Comparison of ENCODE assay signal across 8 cellular contexts in the genomic region with DNA sequence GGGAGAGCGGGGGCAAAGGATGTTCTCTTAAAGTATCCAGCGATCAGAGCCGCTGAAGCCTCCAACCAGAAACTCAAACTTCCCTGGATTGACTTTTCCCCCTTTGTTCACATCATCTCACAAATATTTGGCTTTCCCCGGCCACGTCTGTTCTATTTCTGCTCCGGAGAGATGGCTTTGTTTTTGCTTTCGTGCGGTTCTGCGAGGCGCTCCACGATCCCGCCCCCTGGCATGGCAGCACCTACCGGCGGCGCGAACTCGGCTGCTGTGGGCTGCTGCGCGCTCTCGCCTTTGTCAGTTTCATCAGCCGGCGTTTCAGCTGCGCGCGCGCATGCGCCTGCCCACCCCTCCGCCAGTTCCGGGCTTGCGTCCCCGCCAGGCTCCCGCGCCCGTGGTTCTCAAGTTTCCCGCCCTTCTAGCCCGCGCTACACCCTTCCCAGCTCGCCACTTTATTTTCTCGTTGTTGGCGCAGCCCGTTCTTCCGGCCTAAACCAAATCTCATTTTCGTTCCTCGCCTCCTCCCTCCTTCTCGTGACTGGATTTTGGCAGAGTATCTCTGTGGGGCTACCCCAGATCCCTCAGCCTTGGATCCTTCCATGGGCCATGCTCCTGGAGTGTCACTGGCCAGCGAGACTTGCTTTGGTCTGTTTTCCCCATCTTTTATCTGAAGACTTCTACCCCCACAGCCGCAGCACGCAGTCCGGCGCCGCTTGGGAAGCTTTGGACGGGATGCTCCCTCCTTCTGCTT.
DNase-seq lines count a peak whose midpoint lies in the region; ATAC-seq, FAIRE-seq and TF ChIP-seq lines count a peak whose summit lies in the region.

No MANE protein-coding gene starts in this region.

- peak overlapping the region; percentile 89 for H3K9ac ChIP-seq in astrocyte (ENCODE audit: low read length)

- H3K27ac Mint-ChIP-seq in T-helper 17 cell, result peak overlapping the region; percentile 97
- peak overlapping the region; percentile 98 for H3K27ac Mint-ChIP-seq in astrocyte (ENCODE audit: unreplicated experiment)

- H3K27me3 Mint-ChIP-seq in T-helper 17 cell (peaks cover 8% of the 10 kb centered on the region), astrocyte (ENCODE audit: low read depth, unreplicated experiment) (peaks cover under 1% of the 10 kb centered on the region)

- H3K9me3 ChIP-seq in T-helper 17 cell (ENCODE audit: control insufficient read depth, low read length, poor library complexity, severe bottlenecking), result no peaks in the 10 kb centered on the region
- no peaks in the 10 kb centered on the region for H3K9me3 ChIP-seq in astrocyte (ENCODE audit: insufficient read depth, low read depth, low read length)

- TF ChIP-seq POLR2A in GM12892 (IDR thresholded peaks at IDR 0.05; ENCODE audit: low read depth, low read length), result peak; percentile 30; the same call in 1 of the 2 replicates

- no peak for TF ChIP-seq CTCF in astrocyte (IDR thresholded peaks at IDR 0.05; ENCODE audit: insufficient read depth, low read depth, low read length)
- TF ChIP-seq CTCF in retinal pigment epithelial cell (conservative IDR thresholded peaks at IDR 0.05; ENCODE audit: low read depth, low read length), result peak; percentile 6

- FAIRE-seq in GM12892 (lab: Jason Lieb, UNC), result peak; percentile 94
- no peak for FAIRE-seq in astrocyte (lab: Jason Lieb, UNC)

- H3K27ac ChIP-seq in astrocyte (ENCODE audit: low read depth, low read length), result peak overlapping the region; percentile 59

- no peaks in the 10 kb centered on the region for H3K9me3 Mint-ChIP-seq in astrocyte (ENCODE audit: unreplicated experiment)

- H3K79me2 ChIP-seq in astrocyte (ENCODE audit: insufficient read depth, low read length), result no peaks in the 10 kb centered on the region

- H3K4me3 ChIP-seq in astrocyte (ENCODE audit: insufficient read depth, low read depth, low read length) (peak overlapping the region; percentile 79), retinal pigment epithelial cell (ENCODE audit: low read length) (peak overlapping the region; percentile 78)

- H3K4me1 Mint-ChIP-seq in T-helper 17 cell (peaks cover 21% of the 10 kb centered on the region), astrocyte (ENCODE audit: low read depth, unreplicated experiment) (peaks cover 2% of the 10 kb centered on the region)

- peaks cover 3% of the 10 kb centered on the region for H3K27me3 ChIP-seq in astrocyte (ENCODE audit: insufficient read depth, low read length)

- DNase-seq in GM12892 (ENCODE audit: insufficient read length) (peak; percentile 79), NCI-H1417 treated with DMSO at 0.1 percent for 48 hours (lab: John Stamatoyannopoulos, UW) (peak; percentile 63), T-helper 17 cell (peak; percentile 66 to 85 (median 75)), astrocyte (ENCODE audit: low read depth) (peak; percentile 70), hippocampal formation (lab: John Stamatoyannopoulos, UW) (peak; percentile 57 to 80), retinal pigment epithelial cell (ENCODE audit: low read depth) (no peak), OCI-M2 (lab: John Stamatoyannopoulos, UW; ENCODE audit: unreplicated experiment) (no peak)

- ATAC-seq in HG02763 (IDR thresholded peaks at IDR 0.05; ENCODE audit: unreplicated experiment) (peak; percentile 93), T-helper 17 cell (peak; percentile 97)

- no peaks in the 10 kb centered on the region for H3K36me3 ChIP-seq in astrocyte (ENCODE audit: insufficient read depth, low read length)

- H3K36me3 Mint-ChIP-seq in T-helper 17 cell (ENCODE audit: low read depth) (no peaks in the 10 kb centered on the region), astrocyte (ENCODE audit: low read depth, unreplicated experiment) (no peaks in the 10 kb centered on the region)

- H4K20me1 ChIP-seq in astrocyte (ENCODE audit: insufficient read depth, low read length), result no peaks in the 10 kb centered on the region

- peaks cover 3% of the 10 kb centered on the region for H3K4me1 ChIP-seq in astrocyte (ENCODE audit: insufficient read depth, low read length)

- H3K4me3 Mint-ChIP-seq in T-helper 17 cell (peak overlapping the region; percentile 96), astrocyte (ENCODE audit: unreplicated experiment) (peak overlapping the region; percentile 97)

- H3K4me2 ChIP-seq in astrocyte (ENCODE audit: low read length), result peak overlapping the region; percentile 96

- H2AFZ ChIP-seq in astrocyte (ENCODE audit: low read depth, low read length), result peak overlapping the region; percentile 99

Comparison
In these comparisons a context has a peak if more than half of its experiments do, and no peak if none do; other contexts are left out.
1. DNase-seq: peak in GM12892 (single experiment), NCI-H1417 treated with DMSO at 0.1 percent for 48 hours (single experiment), T-helper 17 cell (3 of 3), astrocyte (single experiment) and hippocampal formation (2 of 2); none in retinal pigment epithelial cell (single experiment) and OCI-M2 (single experiment).